16 cellular contexts compared by ENCODE assay signal in the genomic region with DNA sequence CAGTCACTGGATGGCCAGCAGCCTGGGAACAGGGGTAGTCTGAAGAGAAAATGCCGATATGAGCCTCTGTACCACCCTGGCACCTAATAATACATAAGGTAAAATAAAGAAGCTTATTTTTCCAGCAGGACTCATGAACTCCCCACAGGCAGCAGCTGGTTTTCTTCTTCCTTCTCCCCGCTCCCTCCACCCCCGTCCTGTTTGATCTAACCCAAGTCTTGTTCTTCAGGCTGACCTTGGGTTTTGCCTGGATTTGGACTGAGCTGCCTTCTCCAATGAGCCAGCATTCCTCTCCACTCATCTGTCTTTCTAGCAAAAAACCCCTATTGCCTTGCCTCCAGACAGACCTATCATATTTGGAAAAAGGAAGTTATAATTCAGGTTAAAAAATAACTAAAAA.
DNase-seq lines count a peak whose midpoint lies in the region; ATAC-seq and TF ChIP-seq lines count a peak whose summit lies in the region.
"Had no signal": no experiment of that assay in that cellular context is flagged by ENCODE, and none has a peak within 500 bp of the region (broad histone marks: within the 10 kb centered on the region; RNA-seq: fewer than 3 reads in every experiment).

No MANE protein-coding gene starts in this region.

- no peak overlapping the region for H3K9ac ChIP-seq in trophoblast cell (ENCODE audit: low read length)

- no peaks in the 10 kb centered on the region for H3K9me3 ChIP-seq in lower lobe of right lung
- no peaks in the 10 kb centered on the region for H3K9me3 ChIP-seq in trophoblast cell (ENCODE audit: insufficient read depth, low read depth, low read length)
- no peaks in the 10 kb centered on the region for H3K9me3 ChIP-seq in vagina
- H3K9me3 ChIP-seq: Caco-2 had no signal

- H2AFZ ChIP-seq in trophoblast cell (ENCODE audit: insufficient read depth, low read length, poor library complexity), result no peak overlapping the region

- intact Hi-C loops in left ventricle myocardium superior (cut with micrococcal nuclease) (no loop called here), cardiac septum (cut with DNase I) (no loop called here), lower lobe of right lung (cut with DNase I) (no loop called here), vagina (cut with DNase I) (no loop called here)

- H3K36me3 ChIP-seq in lower lobe of right lung, result no peaks in the 10 kb centered on the region
- no peaks in the 10 kb centered on the region for H3K36me3 ChIP-seq in trophoblast cell (ENCODE audit: control insufficient read depth in 1 of 2, insufficient read depth in 2 of 2, low read length in 2 of 2)
- H3K36me3 ChIP-seq in vagina, result no peaks in the 10 kb centered on the region

- H3K4ac ChIP-seq in trophoblast cell (ENCODE audit: low read depth, low read length), result no peak overlapping the region

- H3K79me1 ChIP-seq in trophoblast cell (ENCODE audit: low read length), result peaks cover 16% of the 10 kb centered on the region

- peak; percentile 28 for ATAC-seq in left ventricle myocardium superior
- peak; percentile 26 to 29 for ATAC-seq in lower lobe of right lung
- no peak for ATAC-seq in HG02623 (IDR thresholded peaks at IDR 0.05; ENCODE audit: unreplicated experiment)
- no peak for ATAC-seq in HG03460 (IDR thresholded peaks at IDR 0.05; ENCODE audit: unreplicated experiment)
- ATAC-seq: GM12878, K562 had no signal

- no peak overlapping the region for H2BK12ac ChIP-seq in trophoblast cell (ENCODE audit: low read length)

- no peak overlapping the region for H3K4me2 ChIP-seq in trophoblast cell (ENCODE audit: low read length)

- H3K4me3 ChIP-seq in lower lobe of right lung, result no peak overlapping the region
- H3K4me3 ChIP-seq in trophoblast cell (ENCODE audit: low read depth, low read length), result no peak overlapping the region
- no peak overlapping the region for H3K4me3 ChIP-seq in vagina
- H3K4me3 ChIP-seq: GM12878, K562 had no signal

- H4K8ac ChIP-seq in trophoblast cell (ENCODE audit: low read depth, low read length), result no peak overlapping the region

- no peak for DNase-seq in left ventricle myocardium superior
- DNase-seq in cardiac septum (ENCODE audit: low spot score), result no peak
- no peak for DNase-seq in lower lobe of right lung
- no peak for DNase-seq in trophoblast cell
- no peak for DNase-seq in H4 (ENCODE audit: low spot score)
- DNase-seq in vagina (ENCODE audit: extremely low spot score in 2 of 2), result no peak
- DNase-seq: Caco-2, NCI-H1048, NCI-H146, NCI-H2227 treated with DMSO at 0.1 percent for 48 hours, NCI-H526, RPMI8226 had no signal

- TF ChIP-seq CTCF in lower lobe of right lung (IDR thresholded peaks at IDR 0.05), result no peak
- TF ChIP-seq CTCF in vagina (IDR thresholded peaks at IDR 0.05), result no peak

- H4K91ac ChIP-seq in trophoblast cell (ENCODE audit: low read depth, low read length), result no peak overlapping the region

- no peak overlapping the region for H3K18ac ChIP-seq in trophoblast cell (ENCODE audit: low read length)

- TF ChIP-seq POLR2A in vagina (IDR thresholded peaks at IDR 0.05), result no peak

- H3K79me2 ChIP-seq in trophoblast cell (ENCODE audit: control insufficient read depth, insufficient read depth, low read length, poor library complexity), result no peaks in the 10 kb centered on the region

- H3K27ac ChIP-seq in lower lobe of right lung (peak overlapping the region; percentile 67), trophoblast cell (ENCODE audit: low read depth, low read length) (no peak overlapping the region), vagina (no peak overlapping the region)

- H3K23ac ChIP-seq in trophoblast cell (ENCODE audit: low read length), result no peak overlapping the region

- H2BK5ac ChIP-seq in trophoblast cell (ENCODE audit: low read depth, low read length, poor library complexity), result no peak overlapping the region

- no CpG with 5 or more reads among the region's 3 CpGs for WGBS in trophoblast cell (ENCODE audit: extremely low coverage, insufficient coverage, insufficient read length)

- H2AK5ac ChIP-seq in trophoblast cell (ENCODE audit: low read length), result no peak overlapping the region

- H4K12ac ChIP-seq in trophoblast cell (ENCODE audit: low read depth, low read length), result no peak overlapping the region

- no peak overlapping the region for H3K14ac ChIP-seq in trophoblast cell (ENCODE audit: low read length)

- no peaks in the 10 kb centered on the region for H3K27me3 ChIP-seq in lower lobe of right lung (ENCODE audit: low read depth)
- no peaks in the 10 kb centered on the region for H3K27me3 ChIP-seq in trophoblast cell (ENCODE audit: insufficient read depth, low read length)
- H3K27me3 ChIP-seq in vagina, result no peaks in the 10 kb centered on the region

- peak overlapping the region; percentile 8 for H2BK120ac ChIP-seq in trophoblast cell (ENCODE audit: insufficient read depth, low read length, poor library complexity)

- H3K4me1 ChIP-seq in lower lobe of right lung (peaks cover 19% of the 10 kb centered on the region), trophoblast cell (ENCODE audit: control insufficient read depth in 1 of 2, insufficient read depth in 2 of 2, low read length in 2 of 2) (peaks cover 27 to 38% of the 10 kb centered on the region in 2 experiments), vagina (no peaks in the 10 kb centered on the region)
- H3K4me1 ChIP-seq: Caco-2 had no signal

Comparison
In these comparisons a context has a peak if more than half of its experiments do, and no peak if none do; other contexts are left out.
1. ATAC-seq: peak in left ventricle myocardium superior (single experiment) and lower lobe of right lung (2 of 2); none in HG02623 (single experiment) and HG03460 (single experiment).